Comparison of ENCODE assay signal across 10 cellular contexts in the genomic region with DNA sequence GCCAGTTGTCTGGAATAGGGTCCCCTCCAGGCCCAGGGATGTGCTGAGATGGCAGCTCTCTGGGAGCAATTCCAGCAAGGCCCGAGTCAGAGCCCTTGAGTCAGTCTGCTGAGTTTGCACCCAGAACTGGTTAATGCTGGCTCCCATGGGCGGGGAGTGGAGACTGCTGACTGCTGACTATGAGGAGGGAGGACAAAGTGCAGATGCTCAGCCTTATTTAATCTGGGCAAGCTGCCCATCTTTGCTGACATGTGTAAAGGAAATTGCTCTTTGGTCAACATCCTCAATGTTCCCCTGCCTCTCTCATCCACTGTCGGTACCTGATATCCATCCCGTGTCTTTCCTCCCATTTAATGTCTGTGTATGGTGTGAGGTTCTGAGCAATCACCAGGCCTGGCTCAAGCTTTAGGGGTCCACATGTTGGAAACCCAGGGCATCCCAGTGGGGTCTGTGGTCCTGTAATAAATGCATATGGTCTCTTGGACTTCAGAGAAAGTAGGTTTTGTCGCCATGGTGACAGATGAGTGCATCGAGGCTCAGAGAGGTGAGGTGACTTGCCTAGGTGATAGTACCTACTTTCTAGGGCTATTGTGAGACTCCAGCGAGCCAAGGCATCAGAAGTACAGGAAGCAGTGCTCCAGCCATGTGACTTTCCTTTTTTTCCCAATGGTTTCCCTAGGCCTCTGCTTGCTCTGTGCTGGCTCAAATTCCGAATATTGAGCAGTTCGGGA. TPM values are rescaled to one million over a fixed set of nuclear protein-coding genes. Genes with fewer than 3 reads are reported as not detected.
A peak's percentile ranks its signal among the peaks of the same experiment; 100 is the strongest.
DNase-seq lines count a peak whose midpoint lies in the region; ATAC-seq and TF ChIP-seq lines count a peak whose summit lies in the region.
"Had no signal": no experiment of that assay in that cellular context is flagged by ENCODE, and none has a peak within 500 bp of the region (broad histone marks: within the 10 kb centered on the region; RNA-seq: fewer than 3 reads in every experiment).

No MANE protein-coding gene starts in this region.

- no TSS peak for BruUV-seq in A673 (replicated peaks; lab: Mats Ljungman, UMichigan)

- H3K27me3 ChIP-seq in A673 (replicated peaks; ENCODE audit: insufficient read depth, low read depth, low read length, poor library complexity) = no peaks in the 10 kb centered on the region

- H3K27me3 Mint-ChIP-seq in activated naive CD8-positive, alpha-beta T cell treated with anti-CD3 and anti-CD28 coated beads for 36 hours = no peaks in the 10 kb centered on the region
- H3K27me3 Mint-ChIP-seq: CD8-positive, alpha-beta memory T cell; central memory CD8-positive, alpha-beta T cell had no signal

- no peak overlapping the region for H3K4me3 Mint-ChIP-seq in activated naive CD8-positive, alpha-beta T cell treated with anti-CD3 and anti-CD28 coated beads for 36 hours
- H3K4me3 Mint-ChIP-seq: CD8-positive, alpha-beta memory T cell; central memory CD8-positive, alpha-beta T cell had no signal

- no peaks in the 10 kb centered on the region for H3K36me3 Mint-ChIP-seq in activated naive CD8-positive, alpha-beta T cell treated with anti-CD3 and anti-CD28 coated beads for 36 hours
- H3K36me3 Mint-ChIP-seq: CD8-positive, alpha-beta memory T cell had no signal

- CTCF ChIA-PET in A673 (lab: Charles Lee) = no interaction called here

- no peak overlapping the region for H3K27ac Mint-ChIP-seq in activated naive CD8-positive, alpha-beta T cell treated with anti-CD3 and anti-CD28 coated beads for 36 hours
- H3K27ac Mint-ChIP-seq: CD8-positive, alpha-beta memory T cell had no signal

- POLR2A ChIA-PET in A673 (lab: Charles Lee; ENCODE audit: low non-redundant PET) = no interaction called here

- intact Hi-C loops in A673 (cut with micrococcal nuclease; ENCODE audit: unreplicated experiment) = no loop called here

- DNase-seq in A673 (ENCODE audit: low spot score) = peak; percentile 11
- DNase-seq in LNCaP clone FGC (ENCODE audit: low read depth) = peak; percentile 26
- DNase-seq in amniotic epithelial cell (ENCODE audit: low read depth) = peak; percentile 88
- DNase-seq in left lobe of liver (ENCODE audit: low spot score) = peak; percentile 86
- no peak for DNase-seq in OCI-M1 (lab: John Stamatoyannopoulos, UW)
- no peak for DNase-seq in activated naive CD8-positive, alpha-beta T cell treated with anti-CD3 and anti-CD28 coated beads for 36 hours
- DNase-seq in NCI-H526 treated with DMSO at 0.1 percent for 48 hours (lab: John Stamatoyannopoulos, UW) = no peak

- no peaks in the 10 kb centered on the region for H3K4me1 ChIP-seq in A673 (ENCODE audit: insufficient read depth, low read length, poor library complexity, severe bottlenecking)

- no peaks in the 10 kb centered on the region for H3K9me3 ChIP-seq in A673 (ENCODE audit: low read depth, low read length, poor library complexity, severe bottlenecking)

- no peaks in the 10 kb centered on the region for H3K4me1 Mint-ChIP-seq in activated naive CD8-positive, alpha-beta T cell treated with anti-CD3 and anti-CD28 coated beads for 36 hours
- H3K4me1 Mint-ChIP-seq: CD8-positive, alpha-beta memory T cell; central memory CD8-positive, alpha-beta T cell had no signal

- no peak overlapping the region for H3K27ac ChIP-seq in A673 (ENCODE audit: low read depth, low read length, poor library complexity, severe bottlenecking)

- no peak for TF ChIP-seq CTCF in A673 (conservative IDR thresholded peaks at IDR 0.05; ENCODE audit: low read depth, low read length)
- TF ChIP-seq CTCF in LNCaP clone FGC (IDR thresholded peaks at IDR 0.05; ENCODE audit: control insufficient read depth, extremely low read depth, insufficient read depth) = no peak

- H3K9me3 Mint-ChIP-seq in activated naive CD8-positive, alpha-beta T cell treated with anti-CD3 and anti-CD28 coated beads for 36 hours = no peaks in the 10 kb centered on the region
- H3K9me3 Mint-ChIP-seq: CD8-positive, alpha-beta memory T cell; central memory CD8-positive, alpha-beta T cell had no signal

- ATAC-seq in left lobe of liver (peak; percentile 95), GM18870 (IDR thresholded peaks at IDR 0.05; ENCODE audit: unreplicated experiment) (no peak)

- no peaks in the 10 kb centered on the region for H3K36me3 ChIP-seq in A673 (ENCODE audit: insufficient read depth, low read length, poor library complexity, severe bottlenecking)

- no peak overlapping the region for H3K4me3 ChIP-seq in A673 (ENCODE audit: low read depth, low read length, poor library complexity, severe bottlenecking)
- H3K4me3 ChIP-seq in LNCaP clone FGC (ENCODE audit: low read depth, low read length) = no peak overlapping the region

RNA-seq across cellular contexts. Expression of gene RNF135, which starts 20.0 kb away (rescaled TPM):
- total RNA-seq in A673 (2021) (7.5 and 8.2 TPM in 2 replicates), left lobe of liver (4.7 TPM)
- total RNA-seq in activated naive CD8-positive, alpha-beta T cell treated with anti-CD3 and anti-CD28 coated beads for 36 hours = 1 to 10 TPM; 4.9 to 6.1 TPM

RNA-seq across cellular contexts. Expression of gene ADAP2, which starts 29.1 kb away (rescaled TPM):
- not detected in 2 replicates for total RNA-seq in A673 (2021)
- total RNA-seq in left lobe of liver = 7.7 TPM
- under 1 TPM; 0.19 to 0.42 TPM for total RNA-seq in activated naive CD8-positive, alpha-beta T cell treated with anti-CD3 and anti-CD28 coated beads for 36 hours

RNA-seq across cellular contexts. Expression of gene TEFM, which starts 44.8 kb away (rescaled TPM):
- total RNA-seq in A673 (2021) = 7.2 and 11.4 TPM in 2 replicates
- total RNA-seq in left lobe of liver = 8.6 TPM
- total RNA-seq in activated naive CD8-positive, alpha-beta T cell treated with anti-CD3 and anti-CD28 coated beads for 36 hours = 10 to 100 TPM; 13.2 to 14.0 TPM

Comparison
In these comparisons a context has a peak if more than half of its experiments do, and no peak if none do; other contexts are left out.
1. DNase-seq: peak in A673 (single experiment), LNCaP clone FGC (single experiment), amniotic epithelial cell (single experiment) and left lobe of liver (single experiment); none in OCI-M1 (single experiment), activated naive CD8-positive, alpha-beta T cell treated with anti-CD3 and anti-CD28 coated beads for 36 hours (single experiment) and NCI-H526 treated with DMSO at 0.1 percent for 48 hours (single experiment).